7 cellular contexts compared by ENCODE assay signal in genomic region chr7:80286611-80287010, GRCh38.
"Had no signal": no experiment of that assay in that cellular context is flagged by ENCODE, and none has a peak within 500 bp of the region (broad histone marks: within the 10 kb centered on the region; RNA-seq: fewer than 3 reads in every experiment).

No MANE protein-coding gene starts in this region.

- H3K27ac ChIP-seq: GM23248, KMS-11 had no signal

- H3K9ac ChIP-seq: GM23248, KMS-11 had no signal

- H2AFZ ChIP-seq: GM23248 had no signal

- DNase-seq: GM23248, GOT3, H7, KBM-7 had no signal

- FAIRE-seq: HTR-8/SVneo had no signal

- H3K36me3 ChIP-seq: HAP-1 had no signal

- H3K4me2 ChIP-seq: KMS-11 had no signal

- H3K4me1 ChIP-seq: HAP-1 had no signal

- H3K4me3 ChIP-seq: GM23248, HAP-1 had no signal

- H3K9me3 ChIP-seq: HAP-1 had no signal
